Comparison of ENCODE assay signal across 8 cellular contexts in the genomic region with DNA sequence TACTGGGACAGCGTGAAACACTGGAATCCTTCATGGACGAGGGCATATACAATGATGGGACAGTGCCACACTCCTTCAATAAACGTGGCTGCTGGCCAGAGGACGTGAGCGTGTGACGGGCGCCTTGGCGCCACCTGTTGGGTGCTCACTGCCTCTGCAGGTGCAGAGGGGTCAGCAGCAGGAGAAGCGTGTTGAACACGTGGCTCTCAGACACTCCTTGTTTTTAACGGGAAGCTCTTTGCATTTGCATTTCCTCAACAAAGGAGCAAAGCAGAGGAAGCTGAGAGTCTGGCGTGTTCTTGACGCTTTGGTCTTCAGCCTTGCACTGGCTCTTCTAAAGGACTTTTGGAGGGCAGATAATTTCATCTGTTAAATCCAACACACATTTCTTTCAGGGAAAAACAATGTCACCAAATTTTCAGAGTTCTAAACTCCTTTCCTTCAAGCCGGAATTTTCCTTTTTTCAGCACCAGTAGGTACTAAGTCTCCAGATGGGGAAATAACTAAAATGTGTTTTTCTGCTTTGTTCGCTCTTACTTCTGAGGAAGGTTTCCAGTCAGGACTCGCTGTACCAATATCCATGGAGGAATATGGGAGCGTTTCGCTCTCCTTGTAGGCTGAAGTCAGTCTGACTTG. TPM values are rescaled to one million over a fixed set of nuclear protein-coding genes. Genes with fewer than 3 reads are reported as not detected.
A peak's percentile ranks its signal among the peaks of the same experiment; 100 is the strongest.
DNase-seq lines count a peak whose midpoint lies in the region; ATAC-seq and TF ChIP-seq lines count a peak whose summit lies in the region.

No MANE protein-coding gene starts in this region.

- ATAC-seq in HG02973 (IDR thresholded peaks at IDR 0.05; ENCODE audit: unreplicated experiment): peak; percentile 26
- peak; percentile 60 for ATAC-seq in lung (ENCODE audit: insufficient read depth, low FRiP score)
- no peak for ATAC-seq in GM21390 (IDR thresholded peaks at IDR 0.05; ENCODE audit: unreplicated experiment)

- no peak overlapping the region for H3K4me3 ChIP-seq in lung

- peak overlapping the region; percentile 51 to 54 for H3K27ac ChIP-seq in lung (ENCODE audit: low read depth in 1 of 2, low read length in 1 of 2)

- peaks cover 7 to 11% of the 10 kb centered on the region in 2 donors for H3K4me1 ChIP-seq in lung (ENCODE audit: control insufficient read depth in 2 of 2, insufficient read depth in 2 of 2, low read length in 2 of 2)

- H3K36me3 ChIP-seq in lung (ENCODE audit: control insufficient read depth in 2 of 2, insufficient read depth in 2 of 2, low read length in 2 of 2): peaks cover 3 to 13% of the 10 kb centered on the region in 2 donors

- WGBS in lung, 2 donors: 30 to 33% methylated on average over 18 of the region's 18 CpGs

- no peaks in the 10 kb centered on the region for H3K27me3 ChIP-seq in lung (ENCODE audit: control insufficient read depth, insufficient read depth)

- no peaks in the 10 kb centered on the region for H3K9me3 ChIP-seq in lung (ENCODE audit: control insufficient read depth in 2 of 2, insufficient read depth in 1 of 2, low read length in 1 of 2)

- peak; percentile 84 for TF ChIP-seq CTCF in lung (IDR thresholded peaks at IDR 0.05; ENCODE audit: control extremely low read depth, extremely low read depth)

- DNase-seq in CD1c-positive myeloid dendritic cell (ENCODE audit: extremely low spot score) (peak; percentile 90), NCI-H82 treated with DMSO at 0.1 percent for 48 hours (lab: John Stamatoyannopoulos, UW; ENCODE audit: unreplicated experiment) (peak; percentile 37), ecto neural progenitor cell (ENCODE audit: low spot score) (peak; percentile 82), lung (ENCODE audit: low spot score) (peak; percentile 84)
- DNase-seq in activated CD4-positive, alpha-beta T cell treated with anti-CD3 and anti-CD28 coated beads, Interleukin-2, amount 50 U/mL, for 48 hours: peak; percentile 69 to 76
- peak; percentile 37 to 54 (median 51) for DNase-seq in stimulated activated CD4-positive, alpha-beta T cell treated with anti-CD3 and anti-CD28 coated beads, TNF-alpha, amount 100 ng/mL, for 4 hours (ENCODE audit: low read depth in 3 of 3)

RNA-seq across cellular contexts. Expression of gene GET4, which starts 2.9 kb away (rescaled TPM):
- total RNA-seq in lung: 10 to 100 TPM; 34.1 to 39.9 TPM
- polyA plus RNA-seq in lung: 10 to 100 TPM; 40.1 to 41.8 TPM

RNA-seq across cellular contexts. Expression of gene SUN1, which starts 41.2 kb away (rescaled TPM):
- total RNA-seq in lung: 100 to 1,000 TPM; 133 to 349 TPM
- polyA plus RNA-seq in lung: 10 to 100 TPM; 69.6 to 74.4 TPM

Comparison
In these comparisons a context has a peak if more than half of its experiments do, and no peak if none do; other contexts are left out.
1. DNase-seq: peak in every context shown above with its lines; median percentile 90 in CD1c-positive myeloid dendritic cell; 84 in lung; 82 in ecto neural progenitor cell; 72 in activated CD4-positive, alpha-beta T cell treated with anti-CD3 and anti-CD28 coated beads, Interleukin-2, amount 50 U/mL, for 48 hours; 51 in stimulated activated CD4-positive, alpha-beta T cell treated with anti-CD3 and anti-CD28 coated beads, TNF-alpha, amount 100 ng/mL, for 4 hours; 37 in NCI-H82 treated with DMSO at 0.1 percent for 48 hours.